Comparison of ENCODE assay signal across 2 cellular contexts in the genomic region with DNA sequence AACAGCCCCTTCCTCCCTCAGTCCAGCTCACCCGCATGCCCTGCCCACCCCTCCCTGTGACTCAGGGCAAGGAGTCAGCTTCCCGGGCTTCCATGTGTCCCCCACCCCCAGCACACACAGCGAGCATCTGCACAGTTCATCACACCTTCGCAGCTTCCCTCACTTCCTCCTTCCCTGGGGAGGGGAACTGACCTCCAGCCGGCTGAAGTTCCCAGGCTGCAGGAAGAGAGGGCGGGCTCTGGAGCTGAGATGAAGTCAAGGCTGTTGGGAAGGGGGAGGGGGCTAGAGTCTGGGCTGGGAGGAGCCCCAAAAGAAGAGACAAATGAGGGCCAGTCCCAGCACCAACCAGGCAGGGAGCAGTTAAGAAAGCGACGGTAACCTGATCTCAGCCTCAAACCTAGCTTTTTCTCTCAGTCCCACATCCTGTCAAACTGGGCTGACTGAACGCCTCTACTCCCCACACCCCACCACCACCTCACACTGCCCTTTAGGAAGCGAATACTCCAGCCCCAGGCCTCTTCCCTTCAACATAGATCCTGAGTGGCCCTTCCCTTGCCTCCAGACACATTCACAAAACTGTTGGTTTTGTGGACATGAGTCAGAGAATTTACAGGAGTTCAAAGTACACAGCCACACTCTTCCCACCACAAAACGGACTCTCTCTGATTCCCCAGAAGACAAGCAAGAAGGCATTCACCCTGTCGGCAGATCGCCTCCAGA.
TF ChIP-seq lines count a peak whose summit lies in the region.

No MANE protein-coding gene starts in this region.

TF ChIP-seq in GM23338, 12 proteins besides CTCF, POLR2A, EP300 and RAD21 (continues in another document):
- TF ChIP-seq, protein P1, sequence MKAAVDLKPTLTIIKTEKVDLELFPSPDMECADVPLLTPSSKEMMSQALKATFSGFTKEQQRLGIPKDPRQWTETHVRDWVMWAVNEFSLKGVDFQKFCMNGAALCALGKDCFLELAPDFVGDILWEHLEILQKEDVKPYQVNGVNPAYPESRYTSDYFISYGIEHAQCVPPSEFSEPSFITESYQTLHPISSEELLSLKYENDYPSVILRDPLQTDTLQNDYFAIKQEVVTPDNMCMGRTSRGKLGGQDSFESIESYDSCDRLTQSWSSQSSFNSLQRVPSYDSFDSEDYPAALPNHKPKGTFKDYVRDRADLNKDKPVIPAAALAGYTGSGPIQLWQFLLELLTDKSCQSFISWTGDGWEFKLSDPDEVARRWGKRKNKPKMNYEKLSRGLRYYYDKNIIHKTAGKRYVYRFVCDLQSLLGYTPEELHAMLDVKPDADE (IDR thresholded peaks at IDR 0.05): no peak
- TF ChIP-seq ZNF114 (CRISPR knock-in tag; IDR thresholded peaks at IDR 0.05): no peak
- no peak for TF ChIP-seq EZH2 (IDR thresholded peaks at IDR 0.05; ENCODE audit: low read depth, unreplicated experiment)
- TF ChIP-seq NANOG (IDR thresholded peaks at IDR 0.05; ENCODE audit: borderline replicate concordance): no peak
- TF ChIP-seq, protein P2, sequence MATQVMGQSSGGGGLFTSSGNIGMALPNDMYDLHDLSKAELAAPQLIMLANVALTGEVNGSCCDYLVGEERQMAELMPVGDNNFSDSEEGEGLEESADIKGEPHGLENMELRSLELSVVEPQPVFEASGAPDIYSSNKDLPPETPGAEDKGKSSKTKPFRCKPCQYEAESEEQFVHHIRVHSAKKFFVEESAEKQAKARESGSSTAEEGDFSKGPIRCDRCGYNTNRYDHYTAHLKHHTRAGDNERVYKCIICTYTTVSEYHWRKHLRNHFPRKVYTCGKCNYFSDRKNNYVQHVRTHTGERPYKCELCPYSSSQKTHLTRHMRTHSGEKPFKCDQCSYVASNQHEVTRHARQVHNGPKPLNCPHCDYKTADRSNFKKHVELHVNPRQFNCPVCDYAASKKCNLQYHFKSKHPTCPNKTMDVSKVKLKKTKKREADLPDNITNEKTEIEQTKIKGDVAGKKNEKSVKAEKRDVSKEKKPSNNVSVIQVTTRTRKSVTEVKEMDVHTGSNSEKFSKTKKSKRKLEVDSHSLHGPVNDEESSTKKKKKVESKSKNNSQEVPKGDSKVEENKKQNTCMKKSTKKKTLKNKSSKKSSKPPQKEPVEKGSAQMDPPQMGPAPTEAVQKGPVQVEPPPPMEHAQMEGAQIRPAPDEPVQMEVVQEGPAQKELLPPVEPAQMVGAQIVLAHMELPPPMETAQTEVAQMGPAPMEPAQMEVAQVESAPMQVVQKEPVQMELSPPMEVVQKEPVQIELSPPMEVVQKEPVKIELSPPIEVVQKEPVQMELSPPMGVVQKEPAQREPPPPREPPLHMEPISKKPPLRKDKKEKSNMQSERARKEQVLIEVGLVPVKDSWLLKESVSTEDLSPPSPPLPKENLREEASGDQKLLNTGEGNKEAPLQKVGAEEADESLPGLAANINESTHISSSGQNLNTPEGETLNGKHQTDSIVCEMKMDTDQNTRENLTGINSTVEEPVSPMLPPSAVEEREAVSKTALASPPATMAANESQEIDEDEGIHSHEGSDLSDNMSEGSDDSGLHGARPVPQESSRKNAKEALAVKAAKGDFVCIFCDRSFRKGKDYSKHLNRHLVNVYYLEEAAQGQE (IDR thresholded peaks at IDR 0.05; ENCODE audit: unreplicated experiment): no peak
- TF ChIP-seq JUNB (IDR thresholded peaks at IDR 0.05; ENCODE audit: unreplicated experiment): no peak
- TF ChIP-seq STAT1 (IDR thresholded peaks at IDR 0.05; ENCODE audit: unreplicated experiment): no peak
- no peak for TF ChIP-seq ZNF331 (CRISPR knock-in tag; IDR thresholded peaks at IDR 0.05; ENCODE audit: low read depth)
- no peak for TF ChIP-seq EZH2phosphoT487 (IDR thresholded peaks at IDR 0.05; ENCODE audit: unreplicated experiment)

TF ChIP-seq in SK-N-SH, 30 proteins besides CTCF, POLR2A, EP300 and RAD21 (continued from another document):
- TF ChIP-seq, protein P3, sequence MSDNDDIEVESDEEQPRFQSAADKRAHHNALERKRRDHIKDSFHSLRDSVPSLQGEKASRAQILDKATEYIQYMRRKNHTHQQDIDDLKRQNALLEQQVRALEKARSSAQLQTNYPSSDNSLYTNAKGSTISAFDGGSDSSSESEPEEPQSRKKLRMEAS (IDR thresholded peaks at IDR 0.05; ENCODE audit: low read depth): peak; percentile 98
- TF ChIP-seq YY1 (IDR thresholded peaks at IDR 0.05; ENCODE audit: low read depth): no peak
- peak; percentile 69; the same call in 1 of the 2 replicates for TF ChIP-seq POLR2AphosphoS5 (IDR thresholded peaks at IDR 0.05; ENCODE audit: low read depth, low read length)
- TF ChIP-seq, protein P4, sequence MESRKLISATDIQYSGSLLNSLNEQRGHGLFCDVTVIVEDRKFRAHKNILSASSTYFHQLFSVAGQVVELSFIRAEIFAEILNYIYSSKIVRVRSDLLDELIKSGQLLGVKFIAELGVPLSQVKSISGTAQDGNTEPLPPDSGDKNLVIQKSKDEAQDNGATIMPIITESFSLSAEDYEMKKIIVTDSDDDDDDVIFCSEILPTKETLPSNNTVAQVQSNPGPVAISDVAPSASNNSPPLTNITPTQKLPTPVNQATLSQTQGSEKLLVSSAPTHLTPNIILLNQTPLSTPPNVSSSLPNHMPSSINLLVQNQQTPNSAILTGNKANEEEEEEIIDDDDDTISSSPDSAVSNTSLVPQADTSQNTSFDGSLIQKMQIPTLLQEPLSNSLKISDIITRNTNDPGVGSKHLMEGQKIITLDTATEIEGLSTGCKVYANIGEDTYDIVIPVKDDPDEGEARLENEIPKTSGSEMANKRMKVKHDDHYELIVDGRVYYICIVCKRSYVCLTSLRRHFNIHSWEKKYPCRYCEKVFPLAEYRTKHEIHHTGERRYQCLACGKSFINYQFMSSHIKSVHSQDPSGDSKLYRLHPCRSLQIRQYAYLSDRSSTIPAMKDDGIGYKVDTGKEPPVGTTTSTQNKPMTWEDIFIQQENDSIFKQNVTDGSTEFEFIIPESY (IDR thresholded peaks at IDR 0.05; ENCODE audit: borderline replicate concordance, low read depth): no peak
- TF ChIP-seq, protein P5, sequence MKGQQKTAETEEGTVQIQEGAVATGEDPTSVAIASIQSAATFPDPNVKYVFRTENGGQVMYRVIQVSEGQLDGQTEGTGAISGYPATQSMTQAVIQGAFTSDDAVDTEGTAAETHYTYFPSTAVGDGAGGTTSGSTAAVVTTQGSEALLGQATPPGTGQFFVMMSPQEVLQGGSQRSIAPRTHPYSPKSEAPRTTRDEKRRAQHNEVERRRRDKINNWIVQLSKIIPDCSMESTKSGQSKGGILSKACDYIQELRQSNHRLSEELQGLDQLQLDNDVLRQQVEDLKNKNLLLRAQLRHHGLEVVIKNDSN (IDR thresholded peaks at IDR 0.05; ENCODE audit: borderline replicate concordance, low read depth): 0 out of 2 replicates have a peak, but pooled peaks have one; percentile 15
- peak; percentile 24; the same call in 1 of the 2 replicates for TF ChIP-seq SIN3A (IDR thresholded peaks at IDR 0.05; ENCODE audit: borderline replicate concordance, low read depth, low read length)
- TF ChIP-seq CHD2 (IDR thresholded peaks at IDR 0.05; ENCODE audit: low read length, partially characterized antibody): peak; percentile 39
- TF ChIP-seq MXI1 (IDR thresholded peaks at IDR 0.05; ENCODE audit: low read depth, low read length): peak; percentile 31
- TF ChIP-seq GABPA (IDR thresholded peaks at IDR 0.05; ENCODE audit: low read depth): peak; percentile 66; the same call in 1 of the 2 replicates
- TF ChIP-seq, protein P6, sequence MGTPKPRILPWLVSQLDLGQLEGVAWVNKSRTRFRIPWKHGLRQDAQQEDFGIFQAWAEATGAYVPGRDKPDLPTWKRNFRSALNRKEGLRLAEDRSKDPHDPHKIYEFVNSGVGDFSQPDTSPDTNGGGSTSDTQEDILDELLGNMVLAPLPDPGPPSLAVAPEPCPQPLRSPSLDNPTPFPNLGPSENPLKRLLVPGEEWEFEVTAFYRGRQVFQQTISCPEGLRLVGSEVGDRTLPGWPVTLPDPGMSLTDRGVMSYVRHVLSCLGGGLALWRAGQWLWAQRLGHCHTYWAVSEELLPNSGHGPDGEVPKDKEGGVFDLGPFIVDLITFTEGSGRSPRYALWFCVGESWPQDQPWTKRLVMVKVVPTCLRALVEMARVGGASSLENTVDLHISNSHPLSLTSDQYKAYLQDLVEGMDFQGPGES (IDR thresholded peaks at IDR 0.05; ENCODE audit: low read depth, low read length): no peak
- no peak for TF ChIP-seq MEF2A (IDR thresholded peaks at IDR 0.05; ENCODE audit: borderline replicate concordance, low read depth)
- peak; percentile 48; the same call in 1 of the 2 replicates for TF ChIP-seq RXRA (IDR thresholded peaks at IDR 0.05; ENCODE audit: borderline replicate concordance, low read depth)
- peak; percentile 77 for TF ChIP-seq TCF12 (IDR thresholded peaks at IDR 0.05)
- TF ChIP-seq FOSL2 (IDR thresholded peaks at IDR 0.05; ENCODE audit: borderline replicate concordance, low read depth): peak; percentile 65; the same call in 1 of the 2 replicates
